In the genomic region with DNA sequence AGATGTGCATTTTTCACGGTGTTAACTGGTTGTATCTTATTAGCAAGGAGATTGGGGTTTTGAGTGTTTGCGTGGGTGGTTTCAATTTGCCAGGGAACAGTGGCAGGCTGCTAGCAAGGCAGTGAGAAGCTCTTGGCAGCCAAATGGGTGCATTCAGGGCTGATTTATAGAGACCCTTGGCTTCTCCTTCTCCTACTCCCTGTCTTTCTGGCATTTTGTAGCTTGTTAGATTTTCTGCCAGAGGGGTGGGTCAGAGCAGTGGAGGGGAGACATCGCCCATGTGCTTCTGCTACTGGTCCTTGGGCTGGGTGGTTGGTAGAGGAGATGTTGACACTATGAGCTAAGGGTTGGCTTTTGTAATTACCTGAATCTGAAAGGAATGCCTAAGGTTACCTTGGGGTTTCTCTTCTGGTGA, we compare ENCODE assay signal across 10 cellular contexts. TPM values are rescaled to one million over a fixed set of nuclear protein-coding genes. Genes with fewer than 3 reads are reported as not detected.
DNase-seq lines count a peak whose midpoint lies in the region; ATAC-seq and TF ChIP-seq lines count a peak whose summit lies in the region.
"Had no signal": no experiment of that assay in that cellular context is flagged by ENCODE, and none has a peak within 500 bp of the region (broad histone marks: within the 10 kb centered on the region; RNA-seq: fewer than 3 reads in every experiment).

No MANE protein-coding gene starts in this region.

- H2BK15ac ChIP-seq in mesendoderm (replicated peaks; ENCODE audit: low read depth) = no peak overlapping the region

- H3K27ac ChIP-seq in tibial artery (peak overlapping the region; percentile 39 to 77), mesendoderm (ENCODE audit: low read depth, low read length) (no peak overlapping the region)
- H3K27ac ChIP-seq: GM23248 had no signal

- H3K4me3 ChIP-seq in tibial artery (no peak overlapping the region), mesendoderm (ENCODE audit: low read length) (no peak overlapping the region)
- H3K4me3 ChIP-seq: GM23248 had no signal

- H3K36me3 ChIP-seq in tibial artery (peaks cover 45 to 64% (median 47%) of the 10 kb centered on the region in 3 donors), mesendoderm (ENCODE audit: control insufficient read depth, insufficient read depth, low read length) (peaks cover 13% of the 10 kb centered on the region)

- H3K9me3 ChIP-seq in tibial artery = no peaks in the 10 kb centered on the region

- H3K4me1 ChIP-seq in tibial artery (peaks cover 0 to 77% (median 35%) of the 10 kb centered on the region in 4 donors), mesendoderm (ENCODE audit: control insufficient read depth, low read depth, low read length) (no peaks in the 10 kb centered on the region)

- DNase-seq in activated naive CD4-positive, alpha-beta T cell treated with anti-CD3 and anti-CD28 coated beads, Interleukin-2, amount 10 ng/mL, durations not matched to agents 7 days and 5 days = no peak
- no peak for DNase-seq in activated naive CD4-positive, alpha-beta T cell treated with anti-CD3 and anti-CD28 coated beads, Interleukin-2, amount 50 U/mL, for 16 hours
- DNase-seq in activated CD8-positive, alpha-beta T cell treated with anti-CD3 and anti-CD28 coated beads for 36 hours = peak; percentile 26
- no peak for DNase-seq in left colon
- DNase-seq in tibial artery = no peak
- no peak for DNase-seq in RKO (ENCODE audit: low spot score)
- no peak for DNase-seq in mesendoderm
- no peak for DNase-seq in NCI-H526 (lab: John Stamatoyannopoulos, UW)
- DNase-seq: activated effector memory CD4-positive, alpha-beta T cell treated with anti-CD3 and anti-CD28 coated beads, Interleukin-2, amount 50 U/mL, for 16 hours; GM23248 had no signal

- H3K9ac ChIP-seq in mesendoderm (ENCODE audit: low read length) = no peak overlapping the region
- H3K9ac ChIP-seq: GM23248 had no signal

- H3K4me1 Mint-ChIP-seq in activated naive CD4-positive, alpha-beta T cell treated with anti-CD3 and anti-CD28 coated beads, Interleukin-2, amount 10 ng/mL, durations not matched to agents 7 days and 5 days = peaks cover 33% of the 10 kb centered on the region
- peaks cover 66% of the 10 kb centered on the region for H3K4me1 Mint-ChIP-seq in activated CD8-positive, alpha-beta T cell treated with anti-CD3 and anti-CD28 coated beads for 36 hours (ENCODE audit: low read depth)

- H3K23ac ChIP-seq in mesendoderm (ENCODE audit: low read length) = no peak overlapping the region

- no peaks in the 10 kb centered on the region for H3K9me3 Mint-ChIP-seq in activated naive CD4-positive, alpha-beta T cell treated with anti-CD3 and anti-CD28 coated beads, Interleukin-2, amount 10 ng/mL, durations not matched to agents 7 days and 5 days
- no peaks in the 10 kb centered on the region for H3K9me3 Mint-ChIP-seq in activated CD8-positive, alpha-beta T cell treated with anti-CD3 and anti-CD28 coated beads for 36 hours

- no peak overlapping the region for H3K4ac ChIP-seq in mesendoderm (ENCODE audit: low read depth, low read length)

- H3K79me2 ChIP-seq in mesendoderm (ENCODE audit: control insufficient read depth, insufficient read depth, low read length) = no peaks in the 10 kb centered on the region

- peak overlapping the region; percentile 24 for H3K27ac Mint-ChIP-seq in activated naive CD4-positive, alpha-beta T cell treated with anti-CD3 and anti-CD28 coated beads, Interleukin-2, amount 10 ng/mL, durations not matched to agents 7 days and 5 days
- H3K27ac Mint-ChIP-seq in activated CD8-positive, alpha-beta T cell treated with anti-CD3 and anti-CD28 coated beads for 36 hours = peak overlapping the region; percentile 47

- WGBS in mesendoderm (ENCODE audit: extremely low coverage, insufficient coverage, low lambda C conversion rate) = no CpG with 5 or more reads among the region's 3 CpGs

- H4K8ac ChIP-seq in mesendoderm (ENCODE audit: low read depth, low read length) = no peak overlapping the region

- no peaks in the 10 kb centered on the region for H3K27me3 ChIP-seq in tibial artery
- no peaks in the 10 kb centered on the region for H3K27me3 ChIP-seq in mesendoderm (ENCODE audit: insufficient read depth, low read length, poor library complexity)

- CTCF ChIA-PET in activated naive CD4-positive, alpha-beta T cell treated with anti-CD3 and anti-CD28 coated beads, Interleukin-2, amount 10 ng/mL, durations not matched to agents 7 days and 5 days (lab: Charles Lee) = interaction anchor here (0.5 to 1.2 kb wide), 3 partner anchors 9 to 291 kb away, joined by 3 to 5 read pairs (median 4); no protein-coding TSS in a partner anchor
- CTCF ChIA-PET in activated CD8-positive, alpha-beta T cell treated with anti-CD3 and anti-CD28 coated beads for 36 hours (lab: Charles Lee) = interaction anchor here (1.1 to 1.5 kb wide), 3 partner anchors 105 to 352 kb away, joined by 3 to 6 read pairs (median 4); no protein-coding TSS in a partner anchor

- intact Hi-C loops in activated CD8-positive, alpha-beta T cell treated with anti-CD3 and anti-CD28 coated beads for 36 hours (cut with micrococcal nuclease) = no loop called here
- intact Hi-C loops in left colon (cut with DNase I, micrococcal nuclease) = loop anchor here in 1 of 2 donors (10.0 kb wide), 2 partner anchors 108 to 288 kb away; no protein-coding TSS in a partner anchor
- intact Hi-C loops in tibial artery (cut with DNase I; ENCODE audit: low total_unique reads) = no loop called here

- H3K18ac ChIP-seq in mesendoderm (ENCODE audit: low read length) = no peak overlapping the region

- POLR2A ChIA-PET in activated CD8-positive, alpha-beta T cell treated with anti-CD3 and anti-CD28 coated beads for 36 hours (lab: Charles Lee) = interaction anchor here (0.7 to 3.1 kb wide), 7 partner anchors 9 to 266 kb away, joined by 3 to 14 read pairs (median 5); no protein-coding TSS in a partner anchor

- no peak overlapping the region for H2BK120ac ChIP-seq in mesendoderm (ENCODE audit: low read depth, low read length)

- peaks cover 63% of the 10 kb centered on the region for H3K36me3 Mint-ChIP-seq in activated naive CD4-positive, alpha-beta T cell treated with anti-CD3 and anti-CD28 coated beads, Interleukin-2, amount 10 ng/mL, durations not matched to agents 7 days and 5 days
- H3K36me3 Mint-ChIP-seq in activated CD8-positive, alpha-beta T cell treated with anti-CD3 and anti-CD28 coated beads for 36 hours (ENCODE audit: low read depth) = peaks cover 54% of the 10 kb centered on the region

- ATAC-seq in activated CD8-positive, alpha-beta T cell treated with anti-CD3 and anti-CD28 coated beads for 36 hours = peak; percentile 22
- ATAC-seq in left colon = peak; percentile 12

- H2AK5ac ChIP-seq in mesendoderm (ENCODE audit: low read length) = no peak overlapping the region

- H3K56ac ChIP-seq in mesendoderm (ENCODE audit: low read length) = no peak overlapping the region

- no peaks in the 10 kb centered on the region for H3K27me3 Mint-ChIP-seq in activated naive CD4-positive, alpha-beta T cell treated with anti-CD3 and anti-CD28 coated beads, Interleukin-2, amount 10 ng/mL, durations not matched to agents 7 days and 5 days
- H3K27me3 Mint-ChIP-seq in activated CD8-positive, alpha-beta T cell treated with anti-CD3 and anti-CD28 coated beads for 36 hours = no peaks in the 10 kb centered on the region

- no peak overlapping the region for H3K4me3 Mint-ChIP-seq in activated naive CD4-positive, alpha-beta T cell treated with anti-CD3 and anti-CD28 coated beads, Interleukin-2, amount 10 ng/mL, durations not matched to agents 7 days and 5 days
- no peak overlapping the region for H3K4me3 Mint-ChIP-seq in activated CD8-positive, alpha-beta T cell treated with anti-CD3 and anti-CD28 coated beads for 36 hours

- TF ChIP-seq CTCF in activated CD8-positive, alpha-beta T cell treated with anti-CD3 and anti-CD28 coated beads for 36 hours (IDR thresholded peaks at IDR 0.05) = no peak
- no peak for TF ChIP-seq CTCF in tibial artery (IDR thresholded peaks at IDR 0.05)

- H3K4me2 ChIP-seq in mesendoderm (ENCODE audit: low read length) = no peak overlapping the region

- peaks cover 6% of the 10 kb centered on the region for H3K79me1 ChIP-seq in mesendoderm (ENCODE audit: low read length)

- H2BK5ac ChIP-seq in mesendoderm (ENCODE audit: low read length) = no peak overlapping the region

- no peak overlapping the region for H4K5ac ChIP-seq in mesendoderm (ENCODE audit: low read length)

RNA-seq across cellular contexts. Expression of gene CALM1, which starts 9.6 kb away (rescaled TPM):
- 100 to 1,000 TPM; 365 to 373 TPM for total RNA-seq in activated CD8-positive, alpha-beta T cell treated with anti-CD3 and anti-CD28 coated beads for 36 hours
- 100 to 1,000 TPM; 756 to 776 TPM for total RNA-seq in left colon
- 406 TPM for polyA plus RNA-seq in mesendoderm (2013, experiment 1 of 2)
- polyA plus RNA-seq in mesendoderm (2013, experiment 2 of 2) = 423 TPM
